Comparison of ENCODE assay signal across 9 cellular contexts in the genomic region with DNA sequence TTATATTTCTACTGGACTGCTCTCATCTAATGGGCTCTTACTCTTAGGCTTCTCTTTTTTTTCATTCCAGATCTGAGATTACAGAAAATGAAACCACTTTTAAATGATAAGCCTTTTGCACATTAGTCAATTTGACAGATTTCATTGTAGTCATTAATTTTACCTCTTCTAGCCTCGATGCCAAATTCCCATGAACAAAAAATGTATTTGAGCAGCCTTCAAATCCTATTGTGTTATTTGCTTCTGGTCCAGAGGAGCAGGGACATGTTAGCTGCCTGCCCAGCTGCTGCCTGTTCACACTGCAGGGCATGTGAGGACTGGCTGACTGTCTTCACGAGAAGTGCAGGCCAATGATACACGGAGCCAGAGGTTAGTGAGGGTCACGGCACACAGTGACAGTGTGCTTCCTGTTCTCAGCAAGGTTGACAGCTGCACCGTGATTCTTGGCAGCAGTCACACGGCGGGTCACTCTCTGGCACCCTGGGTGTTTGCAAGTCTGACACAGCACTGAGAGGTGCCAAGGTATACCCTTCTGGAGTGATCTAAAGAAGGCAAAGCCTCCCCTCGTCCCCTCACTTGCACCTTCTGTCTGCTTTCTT. TPM values are rescaled to one million over a fixed set of nuclear protein-coding genes. Genes with fewer than 3 reads are reported as not detected.
DNase-seq lines count a peak whose midpoint lies in the region; ATAC-seq and TF ChIP-seq lines count a peak whose summit lies in the region.
"Had no signal": no experiment of that assay in that cellular context is flagged by ENCODE, and none has a peak within 500 bp of the region (broad histone marks: within the 10 kb centered on the region; RNA-seq: fewer than 3 reads in every experiment).

No MANE protein-coding gene starts in this region.

- H3K14ac ChIP-seq in trophoblast cell (ENCODE audit: low read length), result no peak overlapping the region

- peak in 5 of 7 experiments; percentile 7 to 35 (median 31) for DNase-seq in CD8-positive, alpha-beta T cell
- DNase-seq in UCSD-AML1 (lab: John Stamatoyannopoulos, UW; ENCODE audit: unreplicated experiment), result peak; percentile 30
- DNase-seq in trophoblast cell, result no peak
- no peak for DNase-seq in NOMO-1 treated with DMSO at 0.1 percent for 48 hours (lab: John Stamatoyannopoulos, UW; ENCODE audit: unreplicated experiment)
- DNase-seq in cerebellar nuclear complex (lab: John Stamatoyannopoulos, UW), result no peak

- no peak for TF ChIP-seq CTCF in CD8-positive, alpha-beta T cell (IDR thresholded peaks at IDR 0.05)

- H4K8ac ChIP-seq in trophoblast cell (ENCODE audit: low read depth, low read length), result no peak overlapping the region

- ATAC-seq in CD8-positive, alpha-beta T cell, result peak; percentile 64
- ATAC-seq in GM19397 (IDR thresholded peaks at IDR 0.05; ENCODE audit: unreplicated experiment) (peak; percentile 99), HG03565 (IDR thresholded peaks at IDR 0.05; ENCODE audit: unreplicated experiment) (peak; percentile 50), esophagus mucosa (peak; percentile 98)

- no peaks in the 10 kb centered on the region for H3K27me3 ChIP-seq in CD8-positive, alpha-beta T cell (ENCODE audit: insufficient read depth, low read length)
- H3K27me3 ChIP-seq in trophoblast cell (ENCODE audit: insufficient read depth, low read length), result no peaks in the 10 kb centered on the region

- no peaks in the 10 kb centered on the region for H3K27me3 Mint-ChIP-seq in CD8-positive, alpha-beta T cell (ENCODE audit: low read depth)
- H3K27me3 Mint-ChIP-seq: activated naive CD8-positive, alpha-beta T cell had no signal

- no peaks in the 10 kb centered on the region for H3K9me3 ChIP-seq in CD8-positive, alpha-beta T cell (ENCODE audit: low read length)
- no peaks in the 10 kb centered on the region for H3K9me3 ChIP-seq in trophoblast cell (ENCODE audit: insufficient read depth, low read depth, low read length)

- H3K18ac ChIP-seq in trophoblast cell (ENCODE audit: low read length), result no peak overlapping the region

- H3K27ac ChIP-seq in CD8-positive, alpha-beta T cell (ENCODE audit: low read depth, low read length), result no peak overlapping the region
- no peak overlapping the region for H3K27ac ChIP-seq in trophoblast cell (ENCODE audit: low read depth, low read length)

- H3K4me2 ChIP-seq in trophoblast cell (ENCODE audit: low read length), result no peak overlapping the region

- no peak overlapping the region for H2AFZ ChIP-seq in trophoblast cell (ENCODE audit: insufficient read depth, low read length, poor library complexity)

- H3K27ac Mint-ChIP-seq in CD8-positive, alpha-beta T cell, result peak overlapping the region; percentile 82
- H3K27ac Mint-ChIP-seq: activated naive CD8-positive, alpha-beta T cell had no signal

- H3K79me1 ChIP-seq in trophoblast cell (ENCODE audit: low read length), result peaks cover 7% of the 10 kb centered on the region

- no peak overlapping the region for H3K4me3 ChIP-seq in CD8-positive, alpha-beta T cell (ENCODE audit: low read depth, low read length)
- H3K4me3 ChIP-seq in trophoblast cell (ENCODE audit: low read depth, low read length), result peak overlapping the region; percentile 3

- no peak overlapping the region for H2BK5ac ChIP-seq in trophoblast cell (ENCODE audit: low read depth, low read length, poor library complexity)

- CTCF ChIA-PET in CD8-positive, alpha-beta T cell (lab: Charles Lee), result no interaction called here

- WGBS in trophoblast cell (ENCODE audit: extremely low coverage, insufficient coverage, insufficient read length), result no CpG with 5 or more reads among the region's 8 CpGs

- peaks cover 3% of the 10 kb centered on the region for H3K36me3 ChIP-seq in CD8-positive, alpha-beta T cell (ENCODE audit: insufficient read depth, low read length)
- peaks cover 1 to 3% of the 10 kb centered on the region in 2 experiments for H3K36me3 ChIP-seq in trophoblast cell (ENCODE audit: control insufficient read depth in 1 of 2, insufficient read depth in 2 of 2, low read length in 2 of 2)

- peaks cover 7% of the 10 kb centered on the region for H3K4me1 ChIP-seq in CD8-positive, alpha-beta T cell (ENCODE audit: insufficient read depth, low read length)
- peaks cover 0 to 4% of the 10 kb centered on the region in 2 experiments for H3K4me1 ChIP-seq in trophoblast cell (ENCODE audit: control insufficient read depth in 1 of 2, insufficient read depth in 2 of 2, low read length in 2 of 2)

- no peak overlapping the region for H4K12ac ChIP-seq in trophoblast cell (ENCODE audit: low read depth, low read length)

- no peak overlapping the region for H3K4ac ChIP-seq in trophoblast cell (ENCODE audit: low read depth, low read length)

- POLR2A ChIA-PET in CD8-positive, alpha-beta T cell (lab: Charles Lee), result no interaction called here

- H4K91ac ChIP-seq in trophoblast cell (ENCODE audit: low read depth, low read length), result no peak overlapping the region

- peaks cover 46% of the 10 kb centered on the region for H3K36me3 Mint-ChIP-seq in CD8-positive, alpha-beta T cell

- no peaks in the 10 kb centered on the region for H3K9me3 Mint-ChIP-seq in CD8-positive, alpha-beta T cell

- intact Hi-C loops in CD8-positive, alpha-beta T cell (cut with DNase I, micrococcal nuclease), result no loop called here

- H2AK5ac ChIP-seq in trophoblast cell (ENCODE audit: low read length), result no peak overlapping the region

- peak overlapping the region; percentile 32 for H3K4me3 Mint-ChIP-seq in CD8-positive, alpha-beta T cell
- H3K4me3 Mint-ChIP-seq: activated naive CD8-positive, alpha-beta T cell had no signal

- H3K23ac ChIP-seq in trophoblast cell (ENCODE audit: low read length), result no peak overlapping the region

- no peak overlapping the region for H3K9ac ChIP-seq in trophoblast cell (ENCODE audit: low read length)

- H2BK12ac ChIP-seq in trophoblast cell (ENCODE audit: low read length), result no peak overlapping the region

- peaks cover 22% of the 10 kb centered on the region for H3K4me1 Mint-ChIP-seq in CD8-positive, alpha-beta T cell (ENCODE audit: low read depth)

- H3K79me2 ChIP-seq in trophoblast cell (ENCODE audit: control insufficient read depth, insufficient read depth, low read length, poor library complexity), result no peaks in the 10 kb centered on the region

- no peak overlapping the region for H2BK120ac ChIP-seq in trophoblast cell (ENCODE audit: insufficient read depth, low read length, poor library complexity)

RNA-seq across cellular contexts. Expression of a gene that starts 40.8 kb away (rescaled TPM):
- 10 to 100 TPM; 37.5 to 37.9 TPM for total RNA-seq in CD8-positive, alpha-beta T cell
- total RNA-seq in esophagus mucosa, result 30.7 TPM
- 16.7 and 17.5 TPM in 2 replicates for polyA plus RNA-seq in trophoblast cell (2013)

Comparison
In these comparisons a context has a peak if more than half of its experiments do, and no peak if none do; other contexts are left out.
1. DNase-seq: peak in CD8-positive, alpha-beta T cell (5 of 7) and UCSD-AML1 (single experiment); none in trophoblast cell (0 of 2), NOMO-1 treated with DMSO at 0.1 percent for 48 hours (single experiment) and cerebellar nuclear complex (0 of 2).
2. Peak in every context shown above with its lines, with median percentiles within 50 percentile points of each other: ATAC-seq.